ENCODE assay signal across 16 cellular contexts in the genomic region with DNA sequence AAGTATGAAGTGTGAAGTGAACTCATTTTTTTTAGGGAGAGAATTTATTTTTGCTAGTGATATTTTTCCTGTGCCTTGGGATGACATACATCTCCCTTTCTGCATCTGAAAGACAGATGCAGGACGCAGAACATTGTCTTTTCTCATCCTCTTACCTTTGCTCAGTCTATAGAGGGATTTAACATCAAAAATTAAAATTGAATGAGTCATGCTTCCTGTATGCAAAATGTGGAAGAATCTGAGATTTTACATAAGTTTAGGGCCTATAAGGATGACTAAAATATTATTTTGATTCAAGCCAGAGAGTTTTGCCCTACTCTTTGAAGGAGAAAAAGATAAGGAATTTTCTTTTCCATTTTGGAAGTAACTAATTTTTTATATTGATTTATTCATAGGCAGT. TPM values are rescaled to one million over a fixed set of nuclear protein-coding genes. Genes with fewer than 3 reads are reported as not detected.
A peak's percentile ranks its signal among the peaks of the same experiment; 100 is the strongest.
DNase-seq lines count a peak whose midpoint lies in the region; ATAC-seq and TF ChIP-seq lines count a peak whose summit lies in the region.
"Had no signal": no experiment of that assay in that cellular context is flagged by ENCODE, and none has a peak within 500 bp of the region (broad histone marks: within the 10 kb centered on the region; RNA-seq: fewer than 3 reads in every experiment).

No MANE protein-coding gene starts in this region.

- ATAC-seq in stimulated activated naive CD8-positive, alpha-beta T cell treated with anti-CD3 and anti-CD28 coated beads, Interleukin-15, Interleukin-2, amounts not matched to agents 100 U/mL and 50 U/mL, for 24 hours = no peak
- ATAC-seq in activated B cell treated with CpG ODN at 0.5 μM for 24 hours (ENCODE audit: low read depth) (peak; percentile 47), GM21529 (IDR thresholded peaks at IDR 0.05; ENCODE audit: unreplicated experiment) (no peak)
- ATAC-seq: activated CD8-positive, alpha-beta memory T cell treated with anti-CD3 and anti-CD28 coated beads, Interleukin-2, amount 10 ng/mL, durations not matched to agents 7 days and 5 days; esophagus mucosa; gastrocnemius medialis; GM23338; psoas muscle had no signal

- H3K9me3 Mint-ChIP-seq in stimulated activated naive CD8-positive, alpha-beta T cell treated with anti-CD3 and anti-CD28 coated beads, Interleukin-15, Interleukin-2, amounts not matched to agents 100 ng/mL and 50 ng/mL, for 24 hours = no peaks in the 10 kb centered on the region
- H3K9me3 Mint-ChIP-seq in activated B cell treated with CpG ODN at 0.5 μM for 24 hours = no peaks in the 10 kb centered on the region
- H3K9me3 Mint-ChIP-seq: GM23338 had no signal

- H3K36me3 Mint-ChIP-seq in stimulated activated naive CD8-positive, alpha-beta T cell treated with anti-CD3 and anti-CD28 coated beads, Interleukin-15, Interleukin-2, amounts not matched to agents 100 ng/mL and 50 ng/mL, for 24 hours (ENCODE audit: low read depth) = peaks cover 55% of the 10 kb centered on the region
- peaks cover 69% of the 10 kb centered on the region for H3K36me3 Mint-ChIP-seq in activated B cell treated with CpG ODN at 0.5 μM for 24 hours (ENCODE audit: low read depth)

- H3K4me1 Mint-ChIP-seq in stimulated activated naive CD8-positive, alpha-beta T cell treated with anti-CD3 and anti-CD28 coated beads, Interleukin-15, Interleukin-2, amounts not matched to agents 100 ng/mL and 50 ng/mL, for 24 hours (ENCODE audit: low read depth) = peaks cover 14% of the 10 kb centered on the region
- H3K4me1 Mint-ChIP-seq in activated B cell treated with CpG ODN at 0.5 μM for 24 hours = peaks cover 8% of the 10 kb centered on the region
- H3K4me1 Mint-ChIP-seq: GM23338 had no signal

- no peaks in the 10 kb centered on the region for H3K27me3 Mint-ChIP-seq in stimulated activated naive CD8-positive, alpha-beta T cell treated with anti-CD3 and anti-CD28 coated beads, Interleukin-15, Interleukin-2, amounts not matched to agents 100 ng/mL and 50 ng/mL, for 24 hours
- no peaks in the 10 kb centered on the region for H3K27me3 Mint-ChIP-seq in activated B cell treated with CpG ODN at 0.5 μM for 24 hours
- H3K27me3 Mint-ChIP-seq: activated CD8-positive, alpha-beta memory T cell treated with anti-CD3 and anti-CD28 coated beads, Interleukin-2, amount 10 ng/mL, durations not matched to agents 7 days and 5 days had no signal

- no peak for DNase-seq in stimulated activated naive CD8-positive, alpha-beta T cell treated with anti-CD3 and anti-CD28 coated beads, Interleukin-15, Interleukin-2, amounts not matched to agents 100 U/mL and 50 U/mL, for 24 hours
- no peak for DNase-seq in activated B cell treated with CpG ODN at 0.5 μM for 24 hours
- DNase-seq in CD1c-positive myeloid dendritic cell (ENCODE audit: extremely low spot score) = no peak
- DNase-seq: activated CD4-positive, alpha-beta T cell treated with anti-CD3 and anti-CD28 coated beads for 4 hours; activated CD8-positive, alpha-beta memory T cell treated with anti-CD3 and anti-CD28 coated beads, Interleukin-2, amount 10 ng/mL, durations not matched to agents 7 days and 5 days; effector CD8-positive, alpha-beta T cell; gastrocnemius medialis; hypothalamus; NCI-H1417; psoas muscle; stimulated activated naive CD4-positive, alpha-beta T cell treated with Interleukin-2 at 50 U/mL for 16 hours had no signal

- H3K4me3 Mint-ChIP-seq in stimulated activated naive CD8-positive, alpha-beta T cell treated with anti-CD3 and anti-CD28 coated beads, Interleukin-15, Interleukin-2, amounts not matched to agents 100 ng/mL and 50 ng/mL, for 24 hours = no peak overlapping the region
- H3K4me3 Mint-ChIP-seq in activated B cell treated with CpG ODN at 0.5 μM for 24 hours = no peak overlapping the region
- H3K4me3 Mint-ChIP-seq: activated CD8-positive, alpha-beta memory T cell treated with anti-CD3 and anti-CD28 coated beads, Interleukin-2, amount 10 ng/mL, durations not matched to agents 7 days and 5 days; GM23338 had no signal

- peak overlapping the region; percentile 21 for H3K27ac Mint-ChIP-seq in stimulated activated naive CD8-positive, alpha-beta T cell treated with anti-CD3 and anti-CD28 coated beads, Interleukin-15, Interleukin-2, amounts not matched to agents 100 ng/mL and 50 ng/mL, for 24 hours
- no peak overlapping the region for H3K27ac Mint-ChIP-seq in activated B cell treated with CpG ODN at 0.5 μM for 24 hours
- H3K27ac Mint-ChIP-seq: activated CD8-positive, alpha-beta memory T cell treated with anti-CD3 and anti-CD28 coated beads, Interleukin-2, amount 10 ng/mL, durations not matched to agents 7 days and 5 days; GM23338 had no signal

- CTCF ChIA-PET in activated B cell treated with CpG ODN at 0.5 μM for 24 hours (lab: Charles Lee) = no interaction called here

- intact Hi-C loops in activated B cell treated with CpG ODN at 0.5 μM for 24 hours (cut with micrococcal nuclease) = no loop called here

- POLR2A ChIA-PET in activated B cell treated with CpG ODN at 0.5 μM for 24 hours (lab: Charles Lee) = interaction anchor here (0.6 kb wide), 1 partner anchor 180 kb away, joined by 4 read pairs; the partner anchor contains the start of gene PHF5A

- TF ChIP-seq CTCF in activated B cell treated with CpG ODN at 0.5 μM for 24 hours (IDR thresholded peaks at IDR 0.05) = no peak

RNA-seq across cellular contexts. Expression of gene XRCC6, which starts 27.3 kb away (rescaled TPM):
- total RNA-seq in activated B cell treated with CpG ODN at 0.5 μM for 24 hours = 297 and 319 TPM in 2 replicates

RNA-seq across cellular contexts. Expression of gene DESI1, which starts 27.6 kb away (rescaled TPM):
- 42.5 and 49.5 TPM in 2 replicates for total RNA-seq in activated B cell treated with CpG ODN at 0.5 μM for 24 hours

RNA-seq across cellular contexts. Expression of gene SNU13, which starts 40.2 kb away (rescaled TPM):
- 157 and 165 TPM in 2 replicates for total RNA-seq in activated B cell treated with CpG ODN at 0.5 μM for 24 hours

RNA-seq across cellular contexts. Expression of gene MEI1, which starts 50.9 kb away (rescaled TPM):
- 28.9 and 31.3 TPM in 2 replicates for total RNA-seq in activated B cell treated with CpG ODN at 0.5 μM for 24 hours
- total RNA-seq: M059J had no signal

RNA-seq across cellular contexts. Expression of gene PMM1, which starts 58.8 kb away (rescaled TPM):
- 13.0 and 15.1 TPM in 2 replicates for total RNA-seq in activated B cell treated with CpG ODN at 0.5 μM for 24 hours
